1 cellular context compared by ENCODE assay signal in genomic region chr4:87865288-87865687, GRCh38.
TF ChIP-seq lines count a peak whose summit lies in the region.

No MANE protein-coding gene starts in this region.

TF ChIP-seq in HepG2, 621 proteins besides CTCF, POLR2A, EP300 and RAD21 (continued from another document):
- no peak for TF ChIP-seq ZNF12 (CRISPR knock-in tag; IDR thresholded peaks at IDR 0.05)
- no peak for TF ChIP-seq PITX1 (CRISPR knock-in tag; IDR thresholded peaks at IDR 0.05)
- peak; percentile 87 for TF ChIP-seq RARA (CRISPR knock-in tag; IDR thresholded peaks at IDR 0.05)
- no peak for TF ChIP-seq NFYC (CRISPR knock-in tag; IDR thresholded peaks at IDR 0.05)
- no peak for TF ChIP-seq SRSF4 (IDR thresholded peaks at IDR 0.05; ENCODE audit: low read depth, low read length, poor library complexity, severe bottlenecking)
- TF ChIP-seq TFE3 (CRISPR knock-in tag; IDR thresholded peaks at IDR 0.05) = no peak
- no peak for TF ChIP-seq MXD1 (CRISPR knock-in tag; IDR thresholded peaks at IDR 0.05)
- no peak for TF ChIP-seq ZBTB14 (CRISPR knock-in tag; IDR thresholded peaks at IDR 0.05)
- TF ChIP-seq KMT2B (CRISPR knock-in tag; IDR thresholded peaks at IDR 0.05) = no peak
- TF ChIP-seq ZSCAN9 (CRISPR knock-in tag; IDR thresholded peaks at IDR 0.05; ENCODE audit: borderline replicate concordance) = no peak
- TF ChIP-seq E2F2 (CRISPR knock-in tag; IDR thresholded peaks at IDR 0.05; ENCODE audit: borderline replicate concordance) = no peak
- TF ChIP-seq RBM22 (optimal IDR thresholded peaks at IDR 0.05; ENCODE audit: low read length) = peak; percentile 77
- no peak for TF ChIP-seq ZZZ3 (CRISPR knock-in tag; IDR thresholded peaks at IDR 0.05; ENCODE audit: borderline replicate concordance)
- TF ChIP-seq FOSL2 (CRISPR knock-in tag; IDR thresholded peaks at IDR 0.05) = peak; percentile 20; the same call in 1 of the 2 replicates
- TF ChIP-seq PLRG1 (conservative IDR thresholded peaks at IDR 0.05) = no peak
- TF ChIP-seq MIER2 (CRISPR knock-in tag; IDR thresholded peaks at IDR 0.05) = no peak
- no peak for TF ChIP-seq ZNF619 (CRISPR knock-in tag; IDR thresholded peaks at IDR 0.05)
- TF ChIP-seq HMGXB3 (CRISPR knock-in tag; IDR thresholded peaks at IDR 0.05; ENCODE audit: borderline replicate concordance) = no peak
- TF ChIP-seq EED (CRISPR knock-in tag; IDR thresholded peaks at IDR 0.05) = no peak
- TF ChIP-seq PPARG (CRISPR knock-in tag; conservative IDR thresholded peaks at IDR 0.05) = peak; percentile 58; the same call in 1 of the 2 replicates
- 0 out of 2 replicates have a peak, but pooled peaks have one; percentile 26 for TF ChIP-seq ZMAT3 (CRISPR knock-in tag; conservative IDR thresholded peaks at IDR 0.05)
- TF ChIP-seq SAP130 (CRISPR knock-in tag; IDR thresholded peaks at IDR 0.05; ENCODE audit: low read depth) = peak; percentile 47
- no peak for TF ChIP-seq ZNF18 (CRISPR knock-in tag; IDR thresholded peaks at IDR 0.05; ENCODE audit: insufficient replicate concordance)
- no peak for TF ChIP-seq CREBL2 (CRISPR knock-in tag; IDR thresholded peaks at IDR 0.05; ENCODE audit: borderline replicate concordance)
- no peak for TF ChIP-seq PHF20 (CRISPR knock-in tag; IDR thresholded peaks at IDR 0.05)
- TF ChIP-seq ZNF501 (CRISPR knock-in tag; IDR thresholded peaks at IDR 0.05) = no peak
- no peak for TF ChIP-seq NONO (IDR thresholded peaks at IDR 0.05)
- no peak for TF ChIP-seq NONO (CRISPR knock-in tag; conservative IDR thresholded peaks at IDR 0.05)
- TF ChIP-seq ADNP (CRISPR knock-in tag; IDR thresholded peaks at IDR 0.05) = no peak
- no peak for TF ChIP-seq ZNF3 (CRISPR knock-in tag; IDR thresholded peaks at IDR 0.05)
- TF ChIP-seq HES4 (CRISPR knock-in tag; IDR thresholded peaks at IDR 0.05; ENCODE audit: borderline replicate concordance) = no peak
- TF ChIP-seq CENPT (CRISPR knock-in tag; IDR thresholded peaks at IDR 0.05; ENCODE audit: low read depth) = no peak
- no peak for TF ChIP-seq ZBTB34 (CRISPR knock-in tag; IDR thresholded peaks at IDR 0.05)
- no peak for TF ChIP-seq KDM3A (CRISPR knock-in tag; IDR thresholded peaks at IDR 0.05; ENCODE audit: low read depth)
- TF ChIP-seq ZNF766 (CRISPR knock-in tag; IDR thresholded peaks at IDR 0.05; ENCODE audit: borderline replicate concordance) = no peak
- TF ChIP-seq ZNF281 (CRISPR knock-in tag; IDR thresholded peaks at IDR 0.05; ENCODE audit: borderline replicate concordance) = no peak
- no peak for TF ChIP-seq ZNF292 (CRISPR knock-in tag; IDR thresholded peaks at IDR 0.05; ENCODE audit: borderline replicate concordance, low read depth)
- TF ChIP-seq ZBTB44 (CRISPR knock-in tag; IDR thresholded peaks at IDR 0.05) = no peak
- TF ChIP-seq ZNF747 (CRISPR knock-in tag; IDR thresholded peaks at IDR 0.05; ENCODE audit: borderline replicate concordance) = no peak
- TF ChIP-seq ZSCAN29 (CRISPR knock-in tag; conservative IDR thresholded peaks at IDR 0.05) = no peak
- TF ChIP-seq ZNF232 (CRISPR knock-in tag; IDR thresholded peaks at IDR 0.05; ENCODE audit: borderline replicate concordance) = peak; percentile 92
- no peak for TF ChIP-seq ZNF205 (CRISPR knock-in tag; IDR thresholded peaks at IDR 0.05)
- TF ChIP-seq ATRX (CRISPR knock-in tag; IDR thresholded peaks at IDR 0.05; ENCODE audit: borderline replicate concordance) = no peak
- TF ChIP-seq ISL2 (CRISPR knock-in tag; IDR thresholded peaks at IDR 0.05) = peak; percentile 31; the same call in 1 of the 2 replicates
- peak; percentile 51 for TF ChIP-seq ELF3 (CRISPR knock-in tag; IDR thresholded peaks at IDR 0.05)
- no peak for TF ChIP-seq ZEB1 (IDR thresholded peaks at IDR 0.05; ENCODE audit: insufficient replicate concordance, low read depth)
- no peak for TF ChIP-seq SOX6 (IDR thresholded peaks at IDR 0.05)
- TF ChIP-seq SOX6 (CRISPR knock-in tag; IDR thresholded peaks at IDR 0.05) = peak; percentile 78
- no peak for TF ChIP-seq XBP1 (CRISPR knock-in tag; IDR thresholded peaks at IDR 0.05)
- TF ChIP-seq PCBP2 (optimal IDR thresholded peaks at IDR 0.05; ENCODE audit: low read depth, low read length, poor library complexity, severe bottlenecking) = no peak
